Comparison of ENCODE assay signal across 30 cellular contexts in the genomic region with DNA sequence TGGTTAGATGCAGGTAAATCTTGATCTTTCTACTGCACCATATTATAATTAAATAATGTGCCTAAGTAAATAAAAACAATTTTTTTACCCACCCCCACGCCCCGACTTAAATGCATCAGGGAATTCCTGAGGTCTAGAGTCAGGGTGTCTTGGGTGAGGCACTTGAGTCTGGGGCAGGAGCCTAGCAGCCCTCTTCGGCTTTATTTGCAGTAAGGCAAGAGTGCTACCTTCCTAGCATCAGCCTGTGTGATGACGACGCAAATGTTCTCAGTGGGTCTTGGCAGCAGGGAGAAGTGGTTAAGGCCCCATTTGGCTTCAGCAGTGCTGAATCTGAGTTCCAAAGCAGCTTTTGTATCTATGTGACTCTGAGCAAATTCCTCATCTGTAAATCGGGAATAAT.
"Had no signal": no experiment of that assay in that cellular context is flagged by ENCODE, and none has a peak within 500 bp of the region (broad histone marks: within the 10 kb centered on the region; RNA-seq: fewer than 3 reads in every experiment).

No MANE protein-coding gene starts in this region.

- H3K27me3 ChIP-seq: ovary, right lobe of liver, testis, tibial artery, transverse colon, vagina had no signal

- H3K9me3 Mint-ChIP-seq: naive B cell; naive thymus-derived CD8-positive, alpha-beta T cell; natural killer cell treated with Interleukin-12 subunit alpha and Interleukin-12 subunit beta and Interleukin-15 and Interleukin-18, amount 100 ng/mL, for 72 hours; nephron progenitor cell; neural crest cell; stimulated activated memory B cell treated with anti-CD40 and anti-IgM and Interleukin-4, amounts not matched to agents 10 μg/mL and 1 μg/mL and 100 μg/mL, for 72 hours; stimulated activated naive CD8-positive, alpha-beta T cell treated with anti-CD3 and anti-CD28 coated beads, Interleukin-15, amount 100 ng/mL, for 72 hours; type B pancreatic cell had no signal

- H3K36me3 Mint-ChIP-seq: naive B cell; naive thymus-derived CD8-positive, alpha-beta T cell; natural killer cell treated with Interleukin-12 subunit alpha and Interleukin-12 subunit beta and Interleukin-15 and Interleukin-18, amount 100 ng/mL, for 72 hours; stimulated activated memory B cell treated with anti-CD40 and anti-IgM and Interleukin-4, amounts not matched to agents 10 μg/mL and 1 μg/mL and 100 μg/mL, for 72 hours; type B pancreatic cell had no signal

- H2AFZ ChIP-seq: parathyroid adenoma had no signal

- H3K36me3 ChIP-seq: ovary, right lobe of liver, sigmoid colon, suprapubic skin, tibial artery, transverse colon, vagina had no signal

- H3K27ac Mint-ChIP-seq: naive B cell; naive thymus-derived CD8-positive, alpha-beta T cell; natural killer cell treated with Interleukin-12 subunit alpha and Interleukin-12 subunit beta and Interleukin-15 and Interleukin-18, amount 100 ng/mL, for 72 hours; nephron progenitor cell; progenitor cell of endocrine pancreas; stimulated activated memory B cell treated with anti-CD40 and anti-IgM and Interleukin-4, amounts not matched to agents 10 μg/mL and 1 μg/mL and 100 μg/mL, for 72 hours; stimulated activated naive CD8-positive, alpha-beta T cell treated with anti-CD3 and anti-CD28 coated beads, Interleukin-15, amount 100 ng/mL, for 72 hours; type B pancreatic cell had no signal

- H3K79me2 ChIP-seq: parathyroid adenoma had no signal

- H3K27ac ChIP-seq: ovary, parathyroid adenoma, psoas muscle, right lobe of liver, sigmoid colon, suprapubic skin, testis, tibial artery, transverse colon, vagina had no signal

- DNase-seq: naive B cell; naive thymus-derived CD8-positive, alpha-beta T cell; nephron progenitor cell; occipital lobe; ovary; posterior cingulate gyrus; psoas muscle; right cardiac atrium; right lobe of liver; sigmoid colon; small intestine; stimulated activated CD4-positive, alpha-beta T cell treated with anti-CD3 and anti-CD28 coated beads, Interleukin-1b, Interleukin-23, amount 100 ng/mL, for 48 hours; stimulated activated CD4-positive, alpha-beta T cell treated with anti-CD3 and anti-CD28 coated beads, Interleukin-4, amount 100 ng/mL, for 1 hour; stimulated activated CD4-positive, alpha-beta T cell treated with anti-CD3 and anti-CD28 coated beads, Interleukin-4, amount 100 ng/mL, for 4 hours; stimulated activated CD8-positive, alpha-beta memory T cell treated with anti-CD3 and anti-CD28 coated beads, Interleukin-4, amount 100 ng/mL, for 48 hours; stimulated activated naive CD4-positive, alpha-beta T cell; stimulated activated naive CD8-positive, alpha-beta T cell treated with anti-CD3 and anti-CD28 coated beads, Interleukin-15, amount 100 ng/mL, for 72 hours; stimulated activated naive CD8-positive, alpha-beta T cell treated with anti-CD3 and anti-CD28 coated beads, Interleukin-15, Interleukin-2, amounts not matched to agents 100 U/mL and 50 U/mL, for 24 hours; substantia nigra; testis; tibial artery; transverse colon had no signal

- H3K9me3 ChIP-seq: ovary, psoas muscle, right lobe of liver, sigmoid colon, suprapubic skin, testis, tibial artery, transverse colon, vagina had no signal

- H3K4me1 ChIP-seq: parathyroid adenoma, psoas muscle, right lobe of liver, sigmoid colon, suprapubic skin, vagina had no signal

- H3K27me3 Mint-ChIP-seq: stimulated activated naive CD8-positive, alpha-beta T cell treated with anti-CD3 and anti-CD28 coated beads, Interleukin-15, amount 100 ng/mL, for 72 hours had no signal

- ATAC-seq: naive thymus-derived CD8-positive, alpha-beta T cell; natural killer cell treated with Interleukin-12 subunit alpha and Interleukin-12 subunit beta and Interleukin-15 and Interleukin-18, amount 100 ng/mL, for 72 hours; psoas muscle; right cardiac atrium; right lobe of liver; stimulated activated memory B cell treated with anti-CD40 and anti-IgM and Interleukin-4, amounts not matched to agents 10 μg/mL and 1 μg/mL and 100 μg/mL, for 72 hours; stimulated activated naive CD8-positive, alpha-beta T cell treated with anti-CD3 and anti-CD28 coated beads, Interleukin-15, amount 100 ng/mL, for 72 hours; stimulated activated naive CD8-positive, alpha-beta T cell treated with anti-CD3 and anti-CD28 coated beads, Interleukin-15, Interleukin-2, amounts not matched to agents 100 U/mL and 50 U/mL, for 24 hours had no signal

- H3K4me3 ChIP-seq: ovary, psoas muscle, right lobe of liver, sigmoid colon, suprapubic skin, testis, tibial artery, transverse colon, vagina had no signal

- H3K4me3 Mint-ChIP-seq: naive B cell; naive thymus-derived CD8-positive, alpha-beta T cell; natural killer cell treated with Interleukin-12 subunit alpha and Interleukin-12 subunit beta and Interleukin-15 and Interleukin-18, amount 100 ng/mL, for 72 hours; nephron progenitor cell; neural crest cell; stimulated activated memory B cell treated with anti-CD40 and anti-IgM and Interleukin-4, amounts not matched to agents 10 μg/mL and 1 μg/mL and 100 μg/mL, for 72 hours; stimulated activated naive CD8-positive, alpha-beta T cell treated with anti-CD3 and anti-CD28 coated beads, Interleukin-15, amount 100 ng/mL, for 72 hours; type B pancreatic cell had no signal

- H3K4me1 Mint-ChIP-seq: naive B cell; neural crest cell; stimulated activated memory B cell treated with anti-CD40 and anti-IgM and Interleukin-4, amounts not matched to agents 10 μg/mL and 1 μg/mL and 100 μg/mL, for 72 hours; stimulated activated naive CD8-positive, alpha-beta T cell treated with anti-CD3 and anti-CD28 coated beads, Interleukin-15, amount 100 ng/mL, for 72 hours had no signal
